Comparison of ENCODE assay signal across 1 cellular context in the genomic region with DNA sequence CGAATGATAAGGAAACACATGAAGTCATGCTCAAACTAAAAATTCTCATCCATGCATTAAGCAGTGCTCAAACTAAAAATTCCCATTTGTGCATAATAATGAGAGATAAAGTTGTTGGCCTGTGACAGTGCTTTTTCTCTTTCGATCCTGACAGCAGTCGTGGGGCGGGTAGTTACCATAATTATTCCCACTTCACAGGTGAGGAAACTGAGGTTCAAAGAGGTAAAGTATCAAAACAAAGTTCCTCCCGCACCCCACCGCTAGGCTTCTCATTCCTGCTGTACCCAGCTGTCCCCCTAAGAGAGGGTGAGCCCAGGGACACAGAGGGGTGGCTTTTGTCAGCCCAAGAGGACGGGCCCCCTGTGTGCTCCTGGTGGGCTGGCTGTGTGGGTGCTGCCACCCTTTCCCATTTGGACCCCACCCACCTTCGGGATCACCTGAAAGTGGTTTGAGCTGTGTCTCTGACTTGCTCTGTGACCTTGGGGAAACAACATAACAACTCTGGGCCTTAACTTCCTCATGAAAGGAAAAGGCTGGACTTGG.
TF ChIP-seq lines count a peak whose summit lies in the region.

No MANE protein-coding gene starts in this region.

TF ChIP-seq in IMR-90, 13 proteins besides CTCF, POLR2A, EP300 and RAD21:
- TF ChIP-seq CHD1 (IDR thresholded peaks at IDR 0.05; ENCODE audit: low read depth, low read length) (no peak), BHLHE40 (IDR thresholded peaks at IDR 0.05; ENCODE audit: low read depth, low read length) (no peak)
